In genomic region chr4:184094532-184095192, GRCh38 we compare ENCODE assay signal across 21 cellular contexts.
"Had no signal": no experiment of that assay in that cellular context is flagged by ENCODE, and none has a peak within 500 bp of the region (broad histone marks: within the 10 kb centered on the region; RNA-seq: fewer than 3 reads in every experiment).

No MANE protein-coding gene starts in this region.

- H3K4me3 ChIP-seq: esophagus squamous epithelium, gastroesophageal sphincter, lung, right atrium auricular region, tibial artery, upper lobe of left lung, uterus had no signal

- H3K4me1 ChIP-seq: tibial artery, uterus had no signal

- H3K4me3 Mint-ChIP-seq: dendritic cell treated with granulocyte-macrophage colony-stimulating factor and Interleukin-4, amounts not matched to agents 40 ng/mL and 50 ng/mL, for 4 days; immature natural killer cell; natural killer cell treated with Interleukin-12 subunit alpha and Interleukin-12 subunit beta and Interleukin-15 and Interleukin-18, amount 100 ng/mL, for 72 hours had no signal

- H3K36me3 Mint-ChIP-seq: immature natural killer cell; natural killer cell treated with Interleukin-12 subunit alpha and Interleukin-12 subunit beta and Interleukin-15 and Interleukin-18, amount 100 ng/mL, for 72 hours had no signal

- H3K27ac Mint-ChIP-seq: dendritic cell treated with granulocyte-macrophage colony-stimulating factor and Interleukin-4, amounts not matched to agents 40 ng/mL and 50 ng/mL, for 4 days; immature natural killer cell; natural killer cell treated with Interleukin-12 subunit alpha and Interleukin-12 subunit beta and Interleukin-15 and Interleukin-18, amount 100 ng/mL, for 72 hours had no signal

- H3K36me3 ChIP-seq: esophagus squamous epithelium, gastroesophageal sphincter, neutrophil, right atrium auricular region, tibial artery, upper lobe of left lung, uterus had no signal

- H3K27me3 ChIP-seq: gastroesophageal sphincter, neutrophil, right atrium auricular region, tibial artery, upper lobe of left lung, uterus had no signal

- H3K9me3 ChIP-seq: esophagus squamous epithelium, gastroesophageal sphincter, neutrophil, right atrium auricular region, tibial artery, upper lobe of left lung, uterus had no signal

- DNase-seq: esophagus squamous epithelium; foreskin fibroblast; glutamatergic neuron; immature natural killer cell; kidney; left colon; left ventricle myocardium superior; mesenchymal stem cell; midbrain; small intestine; stimulated activated CD4-positive, alpha-beta T cell treated with anti-CD3 and anti-CD28 coated beads, Interleukin-2, amount 100 ng/mL, for 48 hours; stimulated activated naive CD4-positive, alpha-beta T cell treated with Interleukin-2 at 50 U/mL for 16 hours; tibial artery; upper lobe of left lung; uterus had no signal

- H3K27me3 Mint-ChIP-seq: dendritic cell treated with granulocyte-macrophage colony-stimulating factor and Interleukin-4, amounts not matched to agents 40 ng/mL and 50 ng/mL, for 4 days had no signal

- H3K9me3 Mint-ChIP-seq: dendritic cell treated with granulocyte-macrophage colony-stimulating factor and Interleukin-4, amounts not matched to agents 40 ng/mL and 50 ng/mL, for 4 days; natural killer cell treated with Interleukin-12 subunit alpha and Interleukin-12 subunit beta and Interleukin-15 and Interleukin-18, amount 100 ng/mL, for 72 hours had no signal

- H3K27ac ChIP-seq: esophagus squamous epithelium, gastroesophageal sphincter, neutrophil, right atrium auricular region, tibial artery, upper lobe of left lung, uterus had no signal

- ATAC-seq: gastroesophageal sphincter; left colon; left ventricle myocardium superior; natural killer cell treated with Interleukin-12 subunit alpha and Interleukin-12 subunit beta and Interleukin-15 and Interleukin-18, amount 100 ng/mL, for 72 hours had no signal
